ENCODE assay signal across 17 cellular contexts in the genomic region with DNA sequence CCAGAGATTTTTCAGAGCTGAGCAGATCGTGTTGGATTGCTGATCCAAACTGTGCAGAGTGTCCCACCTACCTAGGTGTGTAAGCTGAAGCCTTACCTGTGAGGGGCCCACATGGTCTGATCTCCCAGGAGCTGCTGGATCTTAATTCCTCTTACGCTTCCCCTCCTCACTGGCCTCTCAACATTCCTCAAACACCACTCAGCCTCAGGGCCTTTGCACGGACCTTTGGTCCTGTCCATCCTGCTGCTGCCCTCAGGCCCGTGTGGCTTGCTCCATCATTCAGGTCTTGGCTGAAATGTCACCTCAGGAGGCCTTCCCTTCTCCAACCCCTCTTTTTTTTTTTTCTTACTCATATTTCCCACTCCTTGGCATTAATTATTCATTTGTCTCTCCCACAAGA. TPM values are rescaled to one million over a fixed set of nuclear protein-coding genes. Genes with fewer than 3 reads are reported as not detected.
"Had no signal": no experiment of that assay in that cellular context is flagged by ENCODE, and none has a peak within 500 bp of the region (broad histone marks: within the 10 kb centered on the region; RNA-seq: fewer than 3 reads in every experiment).

No MANE protein-coding gene starts in this region.

- H3K27ac ChIP-seq: foreskin keratinocyte, sigmoid colon, suprapubic skin, upper lobe of right lung had no signal

- H3K36me3 Mint-ChIP-seq: activated CD8-positive, alpha-beta memory T cell treated with anti-CD3 and anti-CD28 coated beads, Interleukin-2, amount 10 ng/mL, durations not matched to agents 7 days and 5 days had no signal

- ATAC-seq: activated CD8-positive, alpha-beta memory T cell treated with anti-CD3 and anti-CD28 coated beads, Interleukin-2, amount 10 ng/mL, durations not matched to agents 7 days and 5 days; foreskin keratinocyte; mucosa of descending colon; stimulated activated naive CD8-positive, alpha-beta T cell treated with anti-CD3 and anti-CD28 coated beads, Interleukin-15, Interleukin-2, amounts not matched to agents 100 U/mL and 50 U/mL, for 24 hours; T-cell; upper lobe of right lung had no signal

- H3K27ac Mint-ChIP-seq: activated CD4-positive, alpha-beta T cell treated with anti-CD3 and anti-CD28 coated beads, Interleukin-2, amount 10 ng/mL, durations not matched to agents 7 days and 5 days; activated CD8-positive, alpha-beta memory T cell treated with anti-CD3 and anti-CD28 coated beads, Interleukin-2, amount 10 ng/mL, durations not matched to agents 7 days and 5 days; activated T-helper 1 cell treated with anti-CD3 and anti-CD28 coated beads, Interleukin-12 subunit alpha, Interleukin-12 subunit beta, Interleukin-2, Interleukin-4 antibody, amounts not matched to agents 30 ng/mL and 10 ng/mL and 1 ng/mL, durations not matched to agents 14 hours and 24 hours and 36 hours had no signal

- H3K9me3 ChIP-seq: mucosa of descending colon, sigmoid colon, suprapubic skin, upper lobe of right lung had no signal

- H3K9me3 Mint-ChIP-seq: activated CD4-positive, alpha-beta T cell treated with anti-CD3 and anti-CD28 coated beads, Interleukin-2, amount 10 ng/mL, durations not matched to agents 7 days and 5 days; activated T-helper 1 cell treated with anti-CD3 and anti-CD28 coated beads, Interleukin-12 subunit alpha, Interleukin-12 subunit beta, Interleukin-2, Interleukin-4 antibody, amounts not matched to agents 30 ng/mL and 10 ng/mL and 1 ng/mL, durations not matched to agents 14 hours and 24 hours and 36 hours; nephron; T-cell had no signal

- H3K27me3 ChIP-seq: foreskin keratinocyte, sigmoid colon, suprapubic skin, upper lobe of right lung had no signal

- H3K4me1 Mint-ChIP-seq: activated CD8-positive, alpha-beta memory T cell treated with anti-CD3 and anti-CD28 coated beads, Interleukin-2, amount 10 ng/mL, durations not matched to agents 7 days and 5 days had no signal

- DNase-seq: activated CD4-positive, alpha-beta T cell treated with anti-CD3 and anti-CD28 coated beads, Interleukin-2, amount 10 ng/mL, durations not matched to agents 7 days and 5 days; activated CD8-positive, alpha-beta memory T cell treated with anti-CD3 and anti-CD28 coated beads, Interleukin-2, amount 10 ng/mL, durations not matched to agents 7 days and 5 days; activated naive CD4-positive, alpha-beta T cell treated with Interleukin-2 at 50 U/mL for 16 hours; anterior cingulate cortex; foreskin keratinocyte; mucosa of descending colon; sigmoid colon; stimulated activated CD4-positive, alpha-beta T cell treated with anti-CD3 and anti-CD28 coated beads, Interleukin-2, amount 100 ng/mL, for 24 hours; stimulated activated naive CD8-positive, alpha-beta T cell treated with anti-CD3 and anti-CD28 coated beads, Interleukin-15, Interleukin-2, amounts not matched to agents 100 U/mL and 50 U/mL, for 24 hours; T-cell; upper lobe of right lung had no signal

- H3K4me3 ChIP-seq: mucosa of descending colon, sigmoid colon, suprapubic skin, upper lobe of right lung had no signal

- H3K4me3 Mint-ChIP-seq: activated CD4-positive, alpha-beta T cell treated with anti-CD3 and anti-CD28 coated beads, Interleukin-2, amount 10 ng/mL, durations not matched to agents 7 days and 5 days; activated CD8-positive, alpha-beta memory T cell treated with anti-CD3 and anti-CD28 coated beads, Interleukin-2, amount 10 ng/mL, durations not matched to agents 7 days and 5 days; activated T-helper 1 cell treated with anti-CD3 and anti-CD28 coated beads, Interleukin-12 subunit alpha, Interleukin-12 subunit beta, Interleukin-2, Interleukin-4 antibody, amounts not matched to agents 30 ng/mL and 10 ng/mL and 1 ng/mL, durations not matched to agents 14 hours and 24 hours and 36 hours; nephron; T-cell had no signal

- H3K27me3 Mint-ChIP-seq: activated CD4-positive, alpha-beta T cell treated with anti-CD3 and anti-CD28 coated beads, Interleukin-2, amount 10 ng/mL, durations not matched to agents 7 days and 5 days; activated CD8-positive, alpha-beta memory T cell treated with anti-CD3 and anti-CD28 coated beads, Interleukin-2, amount 10 ng/mL, durations not matched to agents 7 days and 5 days; T-cell had no signal

- H3K4me1 ChIP-seq: foreskin keratinocyte, sigmoid colon, suprapubic skin, upper lobe of right lung had no signal

RNA-seq across cellular contexts. Expression of a gene that starts 30.7 kb away (rescaled TPM):
- total RNA-seq: bronchial epithelial cell had no signal

RNA-seq across cellular contexts. Expression of a gene that starts 44.4 kb away (rescaled TPM):
- total RNA-seq: activated CD4-positive, alpha-beta T cell treated with anti-CD3 and anti-CD28 coated beads, Interleukin-2, amount 10 ng/mL, durations not matched to agents 7 days and 5 days; activated CD8-positive, alpha-beta memory T cell treated with anti-CD3 and anti-CD28 coated beads, Interleukin-2, amount 10 ng/mL, durations not matched to agents 7 days and 5 days; activated T-helper 1 cell treated with anti-CD3 and anti-CD28 coated beads, Interleukin-12 subunit alpha, Interleukin-12 subunit beta, Interleukin-2, Interleukin-4 antibody, amounts not matched to agents 30 ng/mL and 10 ng/mL and 1 ng/mL, durations not matched to agents 14 hours and 24 hours and 36 hours; bronchial epithelial cell; lung microvascular endothelial cell; pulmonary artery endothelial cell; suprapubic skin had no signal
